In genomic region chr10:4652111-4653010, GRCh38 we compare ENCODE assay signal across 10 cellular contexts.
DNase-seq lines count a peak whose midpoint lies in the region; ATAC-seq lines count a peak whose summit lies in the region.
"Had no signal": no experiment of that assay in that cellular context is flagged by ENCODE, and none has a peak within 500 bp of the region (broad histone marks: within the 10 kb centered on the region; RNA-seq: fewer than 3 reads in every experiment).

No MANE protein-coding gene starts in this region.

- DNase-seq in NCI-H1417 (lab: John Stamatoyannopoulos, UW), result peak in 2 of 3 experiments; percentile 5 to 43
- no peak for DNase-seq in NCI-H1417 treated with DMSO at 0.1 percent for 48 hours (lab: John Stamatoyannopoulos, UW)
- peak; percentile 60 for DNase-seq in activated naive CD4-positive, alpha-beta T cell treated with anti-CD3 and anti-CD28 coated beads, Interleukin-2, amount 50 U/mL, for 16 hours
- DNase-seq in stimulated activated CD4-positive, alpha-beta T cell treated with anti-CD3 and anti-CD28 coated beads, Interleukin-2, amount 100 ng/mL, for 48 hours, result peak; percentile 14 to 24
- no peak for DNase-seq in glomerular visceral epithelial cell (ENCODE audit: extremely low spot score)
- no peak for DNase-seq in SHP77 treated with DMSO at 0.1 percent for 48 hours (lab: John Stamatoyannopoulos, UW)
- no peak for DNase-seq in CD1c-positive myeloid dendritic cell (ENCODE audit: extremely low spot score)
- DNase-seq: MM.1S, naive B cell had no signal

- peak; percentile 64 for ATAC-seq in HG03095 (IDR thresholded peaks at IDR 0.05; ENCODE audit: unreplicated experiment)

Comparison
In these comparisons a context has a peak if more than half of its experiments do, and no peak if none do; other contexts are left out.
1. DNase-seq: peak in NCI-H1417 (2 of 3), activated naive CD4-positive, alpha-beta T cell treated with anti-CD3 and anti-CD28 coated beads, Interleukin-2, amount 50 U/mL, for 16 hours (single experiment) and stimulated activated CD4-positive, alpha-beta T cell treated with anti-CD3 and anti-CD28 coated beads, Interleukin-2, amount 100 ng/mL, for 48 hours (2 of 2); none in NCI-H1417 treated with DMSO at 0.1 percent for 48 hours (single experiment), glomerular visceral epithelial cell (single experiment), SHP77 treated with DMSO at 0.1 percent for 48 hours (single experiment) and CD1c-positive myeloid dendritic cell (single experiment).